25 cellular contexts compared by ENCODE assay signal in genomic region chr7:27955596-27955995, GRCh38.
"Had no signal": no experiment of that assay in that cellular context is flagged by ENCODE, and none has a peak within 500 bp of the region (broad histone marks: within the 10 kb centered on the region; RNA-seq: fewer than 3 reads in every experiment).

No MANE protein-coding gene starts in this region.

- H3K9me3 Mint-ChIP-seq: activated CD4-positive, alpha-beta memory T cell treated with anti-CD3 and anti-CD28 coated beads, Interleukin-2, amount 10 ng/mL, durations not matched to agents 7 days and 5 days; activated naive CD4-positive, alpha-beta T cell treated with anti-CD3 and anti-CD28 coated beads, Interleukin-2, amount 10 ng/mL, durations not matched to agents 7 days and 5 days; activated naive CD8-positive, alpha-beta T cell treated with anti-CD3 and anti-CD28 coated beads for 36 hours; activated T-helper 2 cell treated with anti-CD3 and anti-CD28 coated beads, Interferon-gamma antibody, Interleukin-2, Interleukin-4, amounts not matched to agents 10 μg/mL and 5 μg/mL and 100 μg/mL, durations not matched to agents 14 hours and 24 hours and 36 hours; T-cell had no signal

- H3K36me3 Mint-ChIP-seq: activated naive CD4-positive, alpha-beta T cell treated with anti-CD3 and anti-CD28 coated beads, Interleukin-2, amount 10 ng/mL, durations not matched to agents 7 days and 5 days; activated naive CD8-positive, alpha-beta T cell treated with anti-CD3 and anti-CD28 coated beads for 36 hours had no signal

- H3K27me3 Mint-ChIP-seq: activated CD4-positive, alpha-beta memory T cell treated with anti-CD3 and anti-CD28 coated beads, Interleukin-2, amount 10 ng/mL, durations not matched to agents 7 days and 5 days; activated naive CD8-positive, alpha-beta T cell treated with anti-CD3 and anti-CD28 coated beads for 36 hours; T-cell had no signal

- H3K4me3 ChIP-seq: SK-N-MC had no signal

- H3K27ac ChIP-seq: SK-N-MC, VCaP had no signal

- H3K27ac Mint-ChIP-seq: activated CD4-positive, alpha-beta memory T cell treated with anti-CD3 and anti-CD28 coated beads, Interleukin-2, amount 10 ng/mL, durations not matched to agents 7 days and 5 days; activated naive CD4-positive, alpha-beta T cell treated with anti-CD3 and anti-CD28 coated beads, Interleukin-2, amount 10 ng/mL, durations not matched to agents 7 days and 5 days; activated naive CD8-positive, alpha-beta T cell treated with anti-CD3 and anti-CD28 coated beads for 36 hours; activated T-helper 2 cell treated with anti-CD3 and anti-CD28 coated beads, Interferon-gamma antibody, Interleukin-2, Interleukin-4, amounts not matched to agents 10 μg/mL and 5 μg/mL and 100 μg/mL, durations not matched to agents 14 hours and 24 hours and 36 hours had no signal

- ATAC-seq: Right ventricle myocardium inferior, T-cell had no signal

- H3K4me3 Mint-ChIP-seq: activated CD4-positive, alpha-beta memory T cell treated with anti-CD3 and anti-CD28 coated beads, Interleukin-2, amount 10 ng/mL, durations not matched to agents 7 days and 5 days; activated naive CD4-positive, alpha-beta T cell treated with anti-CD3 and anti-CD28 coated beads, Interleukin-2, amount 10 ng/mL, durations not matched to agents 7 days and 5 days; activated naive CD8-positive, alpha-beta T cell treated with anti-CD3 and anti-CD28 coated beads for 36 hours; T-cell had no signal

- DNase-seq: activated CD4-positive, alpha-beta memory T cell treated with anti-CD3 and anti-CD28 coated beads, Interleukin-2, amount 10 ng/mL, durations not matched to agents 7 days and 5 days; activated CD4-positive, alpha-beta T cell treated with anti-CD3 and anti-CD28 coated beads, Interleukin-2, amount 50 U/mL, for 1 hour; activated CD4-positive, CD25-positive, alpha-beta regulatory T cell; activated gamma-delta T cell treated with Interleukin-2 at 50 U/mL for 16 hours; activated naive CD4-positive, alpha-beta T cell treated with anti-CD3 and anti-CD28 coated beads, Interleukin-2, amount 10 ng/mL, durations not matched to agents 7 days and 5 days; activated naive CD8-positive, alpha-beta T cell treated with anti-CD3 and anti-CD28 coated beads for 36 hours; activated T-cell treated with anti-CD3 and anti-CD28 coated beads for 4 hours; activated T-cell treated with anti-CD3 and anti-CD28 coated beads, Interleukin-2, amount 50 U/mL, for 48 hours; central memory CD4-positive, alpha-beta T cell; KG1; NCI-H1048; NCI-H1417 treated with DMSO at 0.1 percent for 48 hours; NCI-H1694; NCI-H2029; NCI-H226; NCI-H526; NCI-H82; RPMI8226; T-cell; T-helper 2 cell; T1000 had no signal
